In genomic region chr14:61212546-61212945, GRCh38 we compare ENCODE assay signal across 17 cellular contexts.
"Had no signal": no experiment of that assay in that cellular context is flagged by ENCODE, and none has a peak within 500 bp of the region (broad histone marks: within the 10 kb centered on the region; RNA-seq: fewer than 3 reads in every experiment).

No MANE protein-coding gene starts in this region.

- H3K9me3 ChIP-seq: adrenal gland, left ventricle myocardium inferior, right lobe of liver, testis, uterus had no signal

- H3K36me3 ChIP-seq: adrenal gland, left ventricle myocardium inferior, right lobe of liver, uterus had no signal

- H3K27ac ChIP-seq: adrenal gland, left ventricle myocardium inferior, right lobe of liver, testis, uterus had no signal

- DNase-seq: activated CD4-positive, alpha-beta T cell treated with anti-CD3 and anti-CD28 coated beads for 1 hour; activated T-cell treated with anti-CD3 and anti-CD28 coated beads, Interleukin-2, amount 50 U/mL, for 1 hour; adrenal gland; central memory CD4-positive, alpha-beta T cell; effector memory CD4-positive, alpha-beta T cell; hypothalamus; left ventricle myocardium inferior; naive thymus-derived CD8-positive, alpha-beta T cell; right lobe of liver; small intestine; stimulated activated CD4-positive, alpha-beta T cell treated with anti-CD3 and anti-CD28 coated beads, Interleukin-15, amount 100 ng/mL, for 24 hours; stimulated activated CD8-positive, alpha-beta memory T cell treated with anti-CD3 and anti-CD28 coated beads, Interleukin-4, amount 100 ng/mL, for 48 hours; stimulated activated naive B cell treated with anti-CD40 and anti-IgM and Interleukin-4, amounts not matched to agents 10 μg/mL and 1 μg/mL and 100 μg/mL, for 72 hours; T-helper 9 cell; testis; uterus had no signal

- H3K4me1 ChIP-seq: adrenal gland, left ventricle myocardium inferior, right lobe of liver, uterus had no signal

- H3K4me1 Mint-ChIP-seq: naive thymus-derived CD8-positive, alpha-beta T cell; stimulated activated naive B cell treated with anti-CD40 and anti-IgM and Interleukin-4, amounts not matched to agents 10 μg/mL and 1 μg/mL and 100 μg/mL, for 72 hours had no signal

- H3K9me3 Mint-ChIP-seq: activated naive CD4-positive, alpha-beta T cell treated with anti-CD3 and anti-CD28 coated beads, Interleukin-2, amount 50 U/mL, for 72 hours; naive thymus-derived CD8-positive, alpha-beta T cell; stimulated activated naive B cell treated with anti-CD40 and anti-IgM and Interleukin-4, amounts not matched to agents 10 μg/mL and 1 μg/mL and 100 μg/mL, for 72 hours had no signal

- H3K36me3 Mint-ChIP-seq: activated naive CD4-positive, alpha-beta T cell treated with anti-CD3 and anti-CD28 coated beads, Interleukin-2, amount 50 U/mL, for 72 hours; naive thymus-derived CD8-positive, alpha-beta T cell; stimulated activated naive B cell treated with anti-CD40 and anti-IgM and Interleukin-4, amounts not matched to agents 10 μg/mL and 1 μg/mL and 100 μg/mL, for 72 hours had no signal

- H3K4me3 Mint-ChIP-seq: naive thymus-derived CD8-positive, alpha-beta T cell; stimulated activated naive B cell treated with anti-CD40 and anti-IgM and Interleukin-4, amounts not matched to agents 10 μg/mL and 1 μg/mL and 100 μg/mL, for 72 hours had no signal

- H3K27ac Mint-ChIP-seq: activated naive CD4-positive, alpha-beta T cell treated with anti-CD3 and anti-CD28 coated beads, Interleukin-2, amount 50 U/mL, for 72 hours; naive thymus-derived CD8-positive, alpha-beta T cell; stimulated activated naive B cell treated with anti-CD40 and anti-IgM and Interleukin-4, amounts not matched to agents 10 μg/mL and 1 μg/mL and 100 μg/mL, for 72 hours had no signal

- H3K27me3 ChIP-seq: adrenal gland, right lobe of liver, testis, uterus had no signal

- H3K4me3 ChIP-seq: adrenal gland, left ventricle myocardium inferior, right lobe of liver, testis, uterus had no signal
